ENCODE assay signal across 1 cellular context in genomic region chr12:6928703-6929407, GRCh38.
A peak's percentile ranks its signal among the peaks of the same experiment; 100 is the strongest.
TF ChIP-seq lines count a peak whose summit lies in the region.

No MANE protein-coding gene starts in this region.

TF ChIP-seq in GM23338, 12 proteins besides CTCF, POLR2A, EP300 and RAD21 (continued from another document):
- TF ChIP-seq ETS1 (IDR thresholded peaks at IDR 0.05) (peak; percentile 18; the same call in 1 of the 2 replicates), POLR2AphosphoS5 (IDR thresholded peaks at IDR 0.05; ENCODE audit: low read depth) (no peak), ZNF114 (CRISPR knock-in tag; IDR thresholded peaks at IDR 0.05) (no peak), JUNB (IDR thresholded peaks at IDR 0.05; ENCODE audit: unreplicated experiment) (no peak)
